24 cellular contexts compared by ENCODE assay signal in genomic region chr2:152523091-152523490, GRCh38.
DNase-seq lines count a peak whose midpoint lies in the region; ATAC-seq and TF ChIP-seq lines count a peak whose summit lies in the region.
"Had no signal": no experiment of that assay in that cellular context is flagged by ENCODE, and none has a peak within 500 bp of the region (broad histone marks: within the 10 kb centered on the region; RNA-seq: fewer than 3 reads in every experiment).

No MANE protein-coding gene starts in this region.

- CTCF ChIA-PET in activated CD4-positive, alpha-beta memory T cell treated with anti-CD3 and anti-CD28 coated beads for 36 hours (lab: Charles Lee), result no interaction called here

- H3K9me3 Mint-ChIP-seq in osteocyte (ENCODE audit: unreplicated experiment), result no peaks in the 10 kb centered on the region
- no peaks in the 10 kb centered on the region for H3K9me3 Mint-ChIP-seq in activated naive CD4-positive, alpha-beta T cell treated with anti-CD3 and anti-CD28 coated beads, Interleukin-2, amount 50 U/mL, for 72 hours
- H3K9me3 Mint-ChIP-seq in activated CD4-positive, alpha-beta memory T cell treated with anti-CD3 and anti-CD28 coated beads for 36 hours, result no peaks in the 10 kb centered on the region
- H3K9me3 Mint-ChIP-seq: H9 had no signal

- H3K9me3 ChIP-seq in RWPE2 (ENCODE audit: severe bottlenecking), result no peaks in the 10 kb centered on the region
- H3K9me3 ChIP-seq: Caco-2, left ventricle myocardium inferior, neutrophil, right lobe of liver, SJSA1 had no signal

- DNase-seq in EL, result peak; percentile 70
- no peak for DNase-seq in RWPE2 (ENCODE audit: low spot score)
- DNase-seq in dermis microvascular lymphatic vessel endothelial cell (ENCODE audit: low read depth in 2 of 2), result peak; percentile 22 to 69
- no peak for DNase-seq in osteocyte (ENCODE audit: extremely low spot score, unreplicated experiment)
- no peak for DNase-seq in activated naive CD4-positive, alpha-beta T cell treated with anti-CD3 and anti-CD28 coated beads, Interleukin-2, amount 50 U/mL, for 72 hours (ENCODE audit: low spot score in 2 of 2)
- no peak for DNase-seq in NCI-H774 (lab: John Stamatoyannopoulos, UW)
- DNase-seq in activated CD4-positive, alpha-beta memory T cell treated with anti-CD3 and anti-CD28 coated beads for 36 hours, result no peak
- DNase-seq: activated CD4-positive, alpha-beta T cell treated with anti-CD3 and anti-CD28 coated beads for 1 hour; activated CD8-positive, alpha-beta memory T cell treated with anti-CD3 and anti-CD28 coated beads, Interleukin-2, amount 10 ng/mL, durations not matched to agents 7 days and 5 days; Caco-2; H9; left ventricle myocardium inferior; NCI-H1105; NCI-H2171; NCI-H748 treated with DMSO at 0.1 percent for 48 hours; OCI-M1; right lobe of liver; stimulated activated CD4-positive, alpha-beta T cell treated with anti-CD3 and anti-CD28 coated beads, Interleukin-2, amount 100 ng/mL, for 24 hours; stimulated activated naive CD8-positive, alpha-beta T cell treated with anti-CD3 and anti-CD28 coated beads, Interleukin-15, amount 100 ng/mL, for 72 hours had no signal

- TF ChIP-seq CTCF in RWPE2 (IDR thresholded peaks at IDR 0.05; ENCODE audit: poor library complexity, severe bottlenecking) (no peak), osteocyte (IDR thresholded peaks at IDR 0.05) (no peak)

- POLR2A ChIA-PET in activated CD4-positive, alpha-beta memory T cell treated with anti-CD3 and anti-CD28 coated beads for 36 hours (lab: Charles Lee), result no interaction called here

- peaks cover 46% of the 10 kb centered on the region for H3K4me1 Mint-ChIP-seq in osteocyte (ENCODE audit: unreplicated experiment)
- no peaks in the 10 kb centered on the region for H3K4me1 Mint-ChIP-seq in activated CD4-positive, alpha-beta memory T cell treated with anti-CD3 and anti-CD28 coated beads for 36 hours (ENCODE audit: low read depth)
- H3K4me1 Mint-ChIP-seq: stimulated activated naive CD8-positive, alpha-beta T cell treated with anti-CD3 and anti-CD28 coated beads, Interleukin-15, amount 100 ng/mL, for 72 hours had no signal

- no peaks in the 10 kb centered on the region; the same call in 1 of the 2 replicates for H3K36me3 ChIP-seq in RWPE2 (ENCODE audit: low read depth)
- H3K36me3 ChIP-seq: left ventricle myocardium inferior, neutrophil, right lobe of liver, SJSA1 had no signal

- H3K27me3 ChIP-seq in RWPE2 (ENCODE audit: insufficient read depth, poor library complexity, severe bottlenecking), result no peaks in the 10 kb centered on the region
- H3K27me3 ChIP-seq: neutrophil, right lobe of liver, SJSA1 had no signal

- ATAC-seq in RWPE2 (ENCODE audit: low read depth) (peak; percentile 28; the same call in 2 of the 3 replicates), GM21825 (IDR thresholded peaks at IDR 0.05; ENCODE audit: unreplicated experiment) (no peak)
- ATAC-seq in activated naive CD4-positive, alpha-beta T cell treated with anti-CD3 and anti-CD28 coated beads, Interleukin-2, amount 50 U/mL, for 72 hours, result no peak
- ATAC-seq: activated CD8-positive, alpha-beta memory T cell treated with anti-CD3 and anti-CD28 coated beads, Interleukin-2, amount 10 ng/mL, durations not matched to agents 7 days and 5 days; right lobe of liver; stimulated activated naive CD8-positive, alpha-beta T cell treated with anti-CD3 and anti-CD28 coated beads, Interleukin-15, amount 100 ng/mL, for 72 hours had no signal

- H3K4me3 ChIP-seq in RWPE2 (ENCODE audit: severe bottlenecking), result no peak overlapping the region
- H3K4me3 ChIP-seq: left ventricle myocardium inferior, right lobe of liver, SJSA1 had no signal

- no peaks in the 10 kb centered on the region for H3K36me3 Mint-ChIP-seq in osteocyte (ENCODE audit: unreplicated experiment)
- no peaks in the 10 kb centered on the region for H3K36me3 Mint-ChIP-seq in activated naive CD4-positive, alpha-beta T cell treated with anti-CD3 and anti-CD28 coated beads, Interleukin-2, amount 50 U/mL, for 72 hours
- no peaks in the 10 kb centered on the region for H3K36me3 Mint-ChIP-seq in activated CD4-positive, alpha-beta memory T cell treated with anti-CD3 and anti-CD28 coated beads for 36 hours
- H3K36me3 Mint-ChIP-seq: activated CD8-positive, alpha-beta memory T cell treated with anti-CD3 and anti-CD28 coated beads, Interleukin-2, amount 10 ng/mL, durations not matched to agents 7 days and 5 days had no signal

- peaks cover 45% of the 10 kb centered on the region for H3K4me1 ChIP-seq in RWPE2 (ENCODE audit: insufficient read depth, poor library complexity, severe bottlenecking)
- H3K4me1 ChIP-seq: right lobe of liver had no signal

- H3K27ac ChIP-seq in RWPE2 (ENCODE audit: poor library complexity, severe bottlenecking), result peak overlapping the region; percentile 87
- H3K27ac ChIP-seq: KMS-11, left ventricle myocardium inferior, neutrophil, right lobe of liver, SJSA1 had no signal

- intact Hi-C loops in activated CD4-positive, alpha-beta memory T cell treated with anti-CD3 and anti-CD28 coated beads for 36 hours (cut with micrococcal nuclease), result no loop called here

- no peak overlapping the region for H3K4me3 Mint-ChIP-seq in osteocyte (ENCODE audit: unreplicated experiment)
- H3K4me3 Mint-ChIP-seq in activated CD4-positive, alpha-beta memory T cell treated with anti-CD3 and anti-CD28 coated beads for 36 hours, result no peak overlapping the region
- H3K4me3 Mint-ChIP-seq: activated CD8-positive, alpha-beta memory T cell treated with anti-CD3 and anti-CD28 coated beads, Interleukin-2, amount 10 ng/mL, durations not matched to agents 7 days and 5 days; H9; stimulated activated naive CD8-positive, alpha-beta T cell treated with anti-CD3 and anti-CD28 coated beads, Interleukin-15, amount 100 ng/mL, for 72 hours; type B pancreatic cell had no signal

- H3K27ac Mint-ChIP-seq in osteocyte (ENCODE audit: unreplicated experiment), result peak overlapping the region; percentile 38
- no peak overlapping the region for H3K27ac Mint-ChIP-seq in activated naive CD4-positive, alpha-beta T cell treated with anti-CD3 and anti-CD28 coated beads, Interleukin-2, amount 50 U/mL, for 72 hours
- no peak overlapping the region for H3K27ac Mint-ChIP-seq in activated CD4-positive, alpha-beta memory T cell treated with anti-CD3 and anti-CD28 coated beads for 36 hours
- H3K27ac Mint-ChIP-seq: activated CD8-positive, alpha-beta memory T cell treated with anti-CD3 and anti-CD28 coated beads, Interleukin-2, amount 10 ng/mL, durations not matched to agents 7 days and 5 days; H9; stimulated activated naive CD8-positive, alpha-beta T cell treated with anti-CD3 and anti-CD28 coated beads, Interleukin-15, amount 100 ng/mL, for 72 hours; type B pancreatic cell had no signal

- no peaks in the 10 kb centered on the region for H3K27me3 Mint-ChIP-seq in osteocyte (ENCODE audit: unreplicated experiment)
- H3K27me3 Mint-ChIP-seq in activated CD4-positive, alpha-beta memory T cell treated with anti-CD3 and anti-CD28 coated beads for 36 hours, result peaks cover 8% of the 10 kb centered on the region
- H3K27me3 Mint-ChIP-seq: type B pancreatic cell had no signal

Comparison
In these comparisons a context has a peak if more than half of its experiments do, and no peak if none do; other contexts are left out.
1. DNase-seq: peak in EL (single experiment) and dermis microvascular lymphatic vessel endothelial cell (2 of 2); none in RWPE2 (single experiment), osteocyte (single experiment), activated naive CD4-positive, alpha-beta T cell treated with anti-CD3 and anti-CD28 coated beads, Interleukin-2, amount 50 U/mL, for 72 hours (0 of 2), NCI-H774 (single experiment) and activated CD4-positive, alpha-beta memory T cell treated with anti-CD3 and anti-CD28 coated beads for 36 hours (single experiment).